2 cellular contexts compared by ENCODE assay signal in the genomic region with DNA sequence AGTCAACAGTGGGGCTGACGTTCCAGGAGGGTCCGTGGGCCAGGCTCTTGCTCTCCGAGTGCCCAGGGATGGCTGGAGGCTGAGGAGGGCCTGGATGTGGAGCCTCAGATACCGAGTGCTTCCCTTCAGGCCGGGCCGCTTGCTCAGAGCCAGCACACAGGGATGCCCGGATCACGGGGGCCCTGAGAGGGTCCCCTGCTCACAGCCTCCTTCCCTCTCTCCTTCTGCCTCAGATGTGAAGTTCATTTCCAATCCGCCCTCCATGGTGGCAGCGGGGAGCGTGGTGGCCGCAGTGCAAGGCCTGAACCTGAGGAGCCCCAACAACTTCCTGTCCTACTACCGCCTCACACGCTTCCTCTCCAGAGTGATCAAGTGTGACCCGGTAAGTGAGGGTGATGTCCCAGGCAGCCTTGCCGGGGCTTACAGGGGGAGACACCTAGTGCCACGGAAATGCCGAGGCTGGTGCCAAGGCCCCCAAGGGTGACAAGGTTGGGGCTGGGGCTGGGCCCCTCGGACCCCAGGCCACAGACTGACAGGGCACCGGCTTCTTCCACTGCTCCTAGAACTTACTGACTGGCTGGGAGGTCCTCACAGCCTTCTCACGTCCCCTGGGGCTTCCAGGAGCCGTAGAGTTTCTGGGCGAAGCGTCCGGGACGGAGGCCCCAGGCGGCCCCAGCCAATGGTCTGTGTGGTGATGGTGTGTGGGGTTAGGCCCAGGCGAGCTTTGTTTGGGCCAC.
TF ChIP-seq lines count a peak whose summit lies in the region.

No MANE protein-coding gene starts in this region.

TF ChIP-seq in IMR-90, 13 proteins besides CTCF, POLR2A, EP300 and RAD21:
- TF ChIP-seq MAZ (IDR thresholded peaks at IDR 0.05; ENCODE audit: borderline replicate concordance, low read depth, low read length) (no peak), SMC3 (IDR thresholded peaks at IDR 0.05; ENCODE audit: low read depth, low read length) (no peak), RCOR1 (IDR thresholded peaks at IDR 0.05; ENCODE audit: insufficient replicate concordance, low read length) (no peak), RFX5 (IDR thresholded peaks at IDR 0.05; ENCODE audit: low read depth, low read length) (no peak)
- TF ChIP-seq, protein P1, sequence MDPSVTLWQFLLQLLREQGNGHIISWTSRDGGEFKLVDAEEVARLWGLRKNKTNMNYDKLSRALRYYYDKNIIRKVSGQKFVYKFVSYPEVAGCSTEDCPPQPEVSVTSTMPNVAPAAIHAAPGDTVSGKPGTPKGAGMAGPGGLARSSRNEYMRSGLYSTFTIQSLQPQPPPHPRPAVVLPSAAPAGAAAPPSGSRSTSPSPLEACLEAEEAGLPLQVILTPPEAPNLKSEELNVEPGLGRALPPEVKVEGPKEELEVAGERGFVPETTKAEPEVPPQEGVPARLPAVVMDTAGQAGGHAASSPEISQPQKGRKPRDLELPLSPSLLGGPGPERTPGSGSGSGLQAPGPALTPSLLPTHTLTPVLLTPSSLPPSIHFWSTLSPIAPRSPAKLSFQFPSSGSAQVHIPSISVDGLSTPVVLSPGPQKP (IDR thresholded peaks at IDR 0.05; ENCODE audit: borderline replicate concordance, low read depth, low read length), result no peak
- TF ChIP-seq, protein P2, sequence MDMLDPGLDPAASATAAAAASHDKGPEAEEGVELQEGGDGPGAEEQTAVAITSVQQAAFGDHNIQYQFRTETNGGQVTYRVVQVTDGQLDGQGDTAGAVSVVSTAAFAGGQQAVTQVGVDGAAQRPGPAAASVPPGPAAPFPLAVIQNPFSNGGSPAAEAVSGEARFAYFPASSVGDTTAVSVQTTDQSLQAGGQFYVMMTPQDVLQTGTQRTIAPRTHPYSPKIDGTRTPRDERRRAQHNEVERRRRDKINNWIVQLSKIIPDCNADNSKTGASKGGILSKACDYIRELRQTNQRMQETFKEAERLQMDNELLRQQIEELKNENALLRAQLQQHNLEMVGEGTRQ (IDR thresholded peaks at IDR 0.05; ENCODE audit: low read depth, low read length), result no peak

TF ChIP-seq in GM12878, 131 proteins besides CTCF, POLR2A, EP300 and RAD21:
- TF ChIP-seq POLR2AphosphoS2 (IDR thresholded peaks at IDR 0.05; ENCODE audit: low read depth, low read length) (no peak), BRCA1 (IDR thresholded peaks at IDR 0.05; ENCODE audit: low read depth, low read length) (no peak), NRF1 (conservative IDR thresholded peaks at IDR 0.05; ENCODE audit: low read depth, low read length) (no peak), SIN3A (IDR thresholded peaks at IDR 0.05; ENCODE audit: low read depth, low read length) (no peak), PAX8 (IDR thresholded peaks at IDR 0.05) (no peak), ZBTB4 (CRISPR knock-in tag; IDR thresholded peaks at IDR 0.05) (no peak), RAD51 (IDR thresholded peaks at IDR 0.05) (no peak), MAX (IDR thresholded peaks at IDR 0.05; ENCODE audit: low read depth, low read length) (no peak)
